Comparison of ENCODE assay signal across 8 cellular contexts in genomic region chr2:226652388-226652787, GRCh38.
A peak's percentile ranks its signal among the peaks of the same experiment; 100 is the strongest.
DNase-seq lines count a peak whose midpoint lies in the region; ATAC-seq and TF ChIP-seq lines count a peak whose summit lies in the region.

No MANE protein-coding gene starts in this region.

- no peak for TF ChIP-seq CTCF in psoas muscle (IDR thresholded peaks at IDR 0.05)

- H3K4me1 ChIP-seq in adipocyte (ENCODE audit: control insufficient read depth, insufficient read depth, low read length), result peaks cover 39% of the 10 kb centered on the region
- H3K4me1 ChIP-seq in psoas muscle, result peaks cover 26% of the 10 kb centered on the region

- 13 to 39% (median 28%) methylated on average over 4 of the region's 4 CpGs for WGBS in psoas muscle, 3 donors

- H3K36me3 ChIP-seq in adipocyte (ENCODE audit: control insufficient read depth, insufficient read depth, low read length, severe bottlenecking) (no peaks in the 10 kb centered on the region), psoas muscle (ENCODE audit: insufficient read depth in 1 of 2, low read depth in 1 of 2) (no peaks in the 10 kb centered on the region)

- H3K9me3 ChIP-seq in adipocyte (ENCODE audit: control insufficient read depth, low read length), result peaks cover 8% of the 10 kb centered on the region
- no peaks in the 10 kb centered on the region for H3K9me3 ChIP-seq in psoas muscle

- ATAC-seq in GM19043 (IDR thresholded peaks at IDR 0.05; ENCODE audit: low read depth, unreplicated experiment) (peak; percentile 54), HG03432 (IDR thresholded peaks at IDR 0.05; ENCODE audit: unreplicated experiment) (peak; percentile 62), psoas muscle (no peak), HG02642 (IDR thresholded peaks at IDR 0.05; ENCODE audit: poor library complexity, unreplicated experiment) (no peak)

- H3K4me3 ChIP-seq in adipocyte (ENCODE audit: low read length), result no peak overlapping the region
- no peak overlapping the region for H3K4me3 ChIP-seq in psoas muscle

- intact Hi-C loops in psoas muscle (cut with DNase I), result loop anchor here in 1 of 2 donors (10.0 kb wide), 3 partner anchors 298 to 518 kb away; no protein-coding TSS in a partner anchor

- no peak overlapping the region for H3K9ac ChIP-seq in adipocyte (ENCODE audit: low read length)

- peak overlapping the region; percentile 39 for H3K27ac ChIP-seq in psoas muscle

- no peaks in the 10 kb centered on the region for H3K27me3 ChIP-seq in adipocyte (replicated peaks; ENCODE audit: control insufficient read depth, insufficient read depth, low read length)
- no peaks in the 10 kb centered on the region for H3K27me3 ChIP-seq in psoas muscle (ENCODE audit: insufficient read depth in 3 of 3, low read length in 2 of 3)

- DNase-seq in adipocyte (ENCODE audit: low read depth) (peak; percentile 72), psoas muscle (no peak), NCI-H1048 (lab: John Stamatoyannopoulos, UW) (no peak), NCI-H2171 treated with DMSO at 0.1 percent for 48 hours (lab: John Stamatoyannopoulos, UW) (no peak)
- no peak for DNase-seq in stimulated activated CD4-positive, alpha-beta T cell treated with anti-CD3 and anti-CD28 coated beads, Interleukin-4, amount 100 ng/mL, for 1 hour

Comparison
In these comparisons a context has a peak if more than half of its experiments do, and no peak if none do; other contexts are left out.
1. ATAC-seq: peak in GM19043 (single experiment) and HG03432 (single experiment); none in psoas muscle (0 of 4) and HG02642 (single experiment).